ENCODE assay signal across 8 cellular contexts in genomic region chr4:151408380-151408629, GRCh38. TPM values are rescaled to one million over a fixed set of nuclear protein-coding genes. Genes with fewer than 3 reads are reported as not detected.
DNase-seq lines count a peak whose midpoint lies in the region; ATAC-seq and TF ChIP-seq lines count a peak whose summit lies in the region.

No MANE protein-coding gene starts in this region.

- no peak for DNase-seq in CD8-positive, alpha-beta T cell
- no peak for DNase-seq in astrocyte of the spinal cord (ENCODE audit: low read depth, low spot score)
- no peak for DNase-seq in memory B cell (ENCODE audit: low spot score in 2 of 2)
- DNase-seq in stimulated activated naive CD4-positive, alpha-beta T cell (lab: John Stamatoyannopoulos, UW): no peak
- DNase-seq in ACHN: no peak
- DNase-seq in NCI-H2227 treated with DMSO at 0.1 percent for 48 hours (lab: John Stamatoyannopoulos, UW): no peak

- TF ChIP-seq CTCF in CD8-positive, alpha-beta T cell (IDR thresholded peaks at IDR 0.05): no peak
- no peak for TF ChIP-seq CTCF in astrocyte of the spinal cord (IDR thresholded peaks at IDR 0.05; ENCODE audit: low read depth, low read length)

- no peaks in the 10 kb centered on the region for H3K9me3 Mint-ChIP-seq in CD8-positive, alpha-beta T cell
- H3K9me3 Mint-ChIP-seq in memory B cell: no peaks in the 10 kb centered on the region

- no peaks in the 10 kb centered on the region for H3K9me3 ChIP-seq in CD8-positive, alpha-beta T cell (ENCODE audit: low read length)

- no peaks in the 10 kb centered on the region for H3K27me3 ChIP-seq in CD8-positive, alpha-beta T cell (ENCODE audit: insufficient read depth, low read length)

- in situ Hi-C loops in astrocyte of the spinal cord (cut with HindIII; ENCODE audit: low sequenced_read_pairs): no loop called here
- in situ Hi-C loops in ACHN (cut with HindIII; ENCODE audit: low pct_ligation_motif_present, low pct_unique_long_range_greater_than_20kb, low sequenced_read_pairs): no loop called here

- H3K4me1 Mint-ChIP-seq in CD8-positive, alpha-beta T cell (ENCODE audit: low read depth): peaks cover 25% of the 10 kb centered on the region
- peaks cover 18% of the 10 kb centered on the region for H3K4me1 Mint-ChIP-seq in memory B cell

- peaks cover 4% of the 10 kb centered on the region for H3K36me3 Mint-ChIP-seq in CD8-positive, alpha-beta T cell
- H3K36me3 Mint-ChIP-seq in memory B cell: no peaks in the 10 kb centered on the region

- peak overlapping the region; percentile 24 for H3K27ac ChIP-seq in CD8-positive, alpha-beta T cell (ENCODE audit: low read depth, low read length)

- POLR2A ChIA-PET in CD8-positive, alpha-beta T cell (lab: Charles Lee): interaction anchor here (0.9 kb wide), 1 partner anchor 692 kb away, joined by 4 read pairs; no protein-coding TSS in a partner anchor

- peak overlapping the region; percentile 64 for H3K4me3 ChIP-seq in CD8-positive, alpha-beta T cell (ENCODE audit: low read depth, low read length)
- H3K4me3 ChIP-seq in astrocyte of the spinal cord (ENCODE audit: low read depth, low read length): peak overlapping the region; percentile 56

- ATAC-seq in CD8-positive, alpha-beta T cell: no peak
- ATAC-seq in HG02759 (IDR thresholded peaks at IDR 0.05; ENCODE audit: unreplicated experiment) (peak; percentile 4), memory B cell (ENCODE audit: low read depth) (no peak), HG03469 (IDR thresholded peaks at IDR 0.05; ENCODE audit: unreplicated experiment) (no peak)

- H3K4me3 Mint-ChIP-seq in CD8-positive, alpha-beta T cell: peak overlapping the region; percentile 93
- peak overlapping the region; percentile 83 for H3K4me3 Mint-ChIP-seq in memory B cell

- intact Hi-C loops in CD8-positive, alpha-beta T cell (cut with DNase I, micrococcal nuclease): loop anchor here (2.0 to 10.0 kb wide), 7 partner anchors 46 to 1374 kb away; partner anchors contain the start of genes GATB (in 2 of the 2), LRBA (in 2 of the 2) and RPS3A (in 1 of the 2)

- CTCF ChIA-PET in CD8-positive, alpha-beta T cell (lab: Charles Lee): no interaction called here

- H3K4me1 ChIP-seq in CD8-positive, alpha-beta T cell (ENCODE audit: insufficient read depth, low read length): peaks cover 17% of the 10 kb centered on the region

- H3K27ac Mint-ChIP-seq in CD8-positive, alpha-beta T cell: no peak overlapping the region
- H3K27ac Mint-ChIP-seq in memory B cell: no peak overlapping the region

- no peaks in the 10 kb centered on the region for H3K36me3 ChIP-seq in CD8-positive, alpha-beta T cell (ENCODE audit: insufficient read depth, low read length)

- peaks cover 18% of the 10 kb centered on the region for H3K27me3 Mint-ChIP-seq in CD8-positive, alpha-beta T cell (ENCODE audit: low read depth)
- peaks cover 7% of the 10 kb centered on the region for H3K27me3 Mint-ChIP-seq in memory B cell

RNA-seq across cellular contexts. Expression of gene FHIP1A, which starts 0.7 kb away (rescaled TPM):
- total RNA-seq in CD8-positive, alpha-beta T cell: 1 to 10 TPM; 1.5 to 2.1 TPM
